In genomic region chr16:11613381-11614303, GRCh38 we compare ENCODE assay signal across 1 cellular context.
TF ChIP-seq lines count a peak whose summit lies in the region.

No MANE protein-coding gene starts in this region.

TF ChIP-seq in K562, 482 proteins besides CTCF, POLR2A, EP300 and RAD21 (continued from another document and continues in another):
- TF ChIP-seq TEAD1 (CRISPR knock-in tag; IDR thresholded peaks at IDR 0.05) (peak in 1 of 2 experiments; percentile 76; a peak in 2 of 4 replicates), BRD9 (IDR thresholded peaks at IDR 0.05; ENCODE audit: low read depth, partially characterized antibody) (peak; percentile 65), SP2 (IDR thresholded peaks at IDR 0.05; ENCODE audit: extremely low read depth, low read depth, low read length, poor library complexity, severe bottlenecking) (no peak), MNT (conservative IDR thresholded peaks at IDR 0.05) (peak; percentile 69 to 79; a peak in 3 of 4 replicates), MAFK (IDR thresholded peaks at IDR 0.05; ENCODE audit: low read length) (peak; percentile 20; the same call in 1 of the 2 replicates), MEF2A (IDR thresholded peaks at IDR 0.05; ENCODE audit: control insufficient read depth, low read depth, low read length) (no peak), SRF (CRISPR knock-in tag; IDR thresholded peaks at IDR 0.05) (no peak), NR2C2 (CRISPR knock-in tag; IDR thresholded peaks at IDR 0.05) (peak; percentile 65; the same call in 1 of the 2 replicates), NR2C2 (tag; IDR thresholded peaks at IDR 0.05) (peak; percentile 60; the same call in 1 of the 2 replicates), RBBP5 (IDR thresholded peaks at IDR 0.05; ENCODE audit: borderline replicate concordance, insufficient read depth, low read length, poor library complexity, severe bottlenecking) (peak; percentile 59), ZBTB5 (IDR thresholded peaks at IDR 0.05) (no peak), MITF (IDR thresholded peaks at IDR 0.05) (peak; percentile 70), HNRNPLL (IDR thresholded peaks at IDR 0.05; ENCODE audit: low read depth, low read length, poor library complexity, severe bottlenecking) (no peak), ZNF79 (CRISPR knock-in tag; IDR thresholded peaks at IDR 0.05; ENCODE audit: low read depth) (0 out of 2 replicates have a peak, but pooled peaks have one; percentile 9), TGIF2 (CRISPR knock-in tag; IDR thresholded peaks at IDR 0.05) (no peak), SFPQ (IDR thresholded peaks at IDR 0.05; ENCODE audit: low read depth, low read length) (no peak), PML (IDR thresholded peaks at IDR 0.05; ENCODE audit: low read length) (no peak), MED1 (CRISPR knock-in tag; IDR thresholded peaks at IDR 0.05; ENCODE audit: borderline replicate concordance) (no peak), CBX5 (IDR thresholded peaks at IDR 0.05; ENCODE audit: borderline replicate concordance, low read depth) (no peak), THRB (CRISPR knock-in tag; conservative IDR thresholded peaks at IDR 0.05) (peak; percentile 32; the same call in 1 of the 2 replicates), L3MBTL2 (IDR thresholded peaks at IDR 0.05) (peak; percentile 93), TOE1 (IDR thresholded peaks at IDR 0.05; ENCODE audit: borderline replicate concordance) (peak; percentile 84), TOE1 (CRISPR knock-in tag; IDR thresholded peaks at IDR 0.05; ENCODE audit: borderline replicate concordance, low read depth) (no peak), CTCFL (IDR thresholded peaks at IDR 0.05; ENCODE audit: borderline replicate concordance, insufficient read depth, low read depth, low read length, poor library complexity, severe bottlenecking) (no peak), ZBTB43 (CRISPR knock-in tag; IDR thresholded peaks at IDR 0.05) (no peak), DIDO1 (tag; IDR thresholded peaks at IDR 0.05; ENCODE audit: low read depth) (no peak), GTF2B (IDR thresholded peaks at IDR 0.05; ENCODE audit: extremely low read depth, insufficient read length) (no peak), HBP1 (CRISPR knock-in tag; IDR thresholded peaks at IDR 0.05) (peak; percentile 75), TSHZ1 (CRISPR knock-in tag; IDR thresholded peaks at IDR 0.05) (no peak), ZNF76 (CRISPR knock-in tag; IDR thresholded peaks at IDR 0.05; ENCODE audit: borderline replicate concordance) (0 out of 2 replicates have a peak, but pooled peaks have one; percentile 10), SMARCE1 (IDR thresholded peaks at IDR 0.05) (peak; percentile 85), ZNF165 (CRISPR knock-in tag; IDR thresholded peaks at IDR 0.05; ENCODE audit: borderline replicate concordance) (no peak), ZNF347 (CRISPR knock-in tag; IDR thresholded peaks at IDR 0.05; ENCODE audit: low read depth) (no peak), XRCC3 (IDR thresholded peaks at IDR 0.05) (no peak), GATA2 (CRISPR knock-in tag; IDR thresholded peaks at IDR 0.05) (peak; percentile 72), ZSCAN29 (IDR thresholded peaks at IDR 0.05) (no peak), ZNF668 (CRISPR knock-in tag; IDR thresholded peaks at IDR 0.05) (peak; percentile 83; the same call in 1 of the 2 replicates), ELF4 (CRISPR knock-in tag; IDR thresholded peaks at IDR 0.05) (peak; percentile 31; the same call in 1 of the 2 replicates), NFRKB (IDR thresholded peaks at IDR 0.05; ENCODE audit: low read depth) (peak; percentile 47; the same call in 1 of the 2 replicates), FOXO4 (CRISPR knock-in tag; IDR thresholded peaks at IDR 0.05) (no peak), MIER1 (IDR thresholded peaks at IDR 0.05; ENCODE audit: low read depth) (no peak), SRSF1 (IDR thresholded peaks at IDR 0.05; ENCODE audit: low read depth, low read length) (no peak), SREBF2 (CRISPR knock-in tag; IDR thresholded peaks at IDR 0.05) (no peak), NEUROD1 (IDR thresholded peaks at IDR 0.05; ENCODE audit: borderline replicate concordance, low read depth, low read length, partially characterized antibody) (peak; percentile 81)
